8 cellular contexts compared by ENCODE assay signal in the genomic region with DNA sequence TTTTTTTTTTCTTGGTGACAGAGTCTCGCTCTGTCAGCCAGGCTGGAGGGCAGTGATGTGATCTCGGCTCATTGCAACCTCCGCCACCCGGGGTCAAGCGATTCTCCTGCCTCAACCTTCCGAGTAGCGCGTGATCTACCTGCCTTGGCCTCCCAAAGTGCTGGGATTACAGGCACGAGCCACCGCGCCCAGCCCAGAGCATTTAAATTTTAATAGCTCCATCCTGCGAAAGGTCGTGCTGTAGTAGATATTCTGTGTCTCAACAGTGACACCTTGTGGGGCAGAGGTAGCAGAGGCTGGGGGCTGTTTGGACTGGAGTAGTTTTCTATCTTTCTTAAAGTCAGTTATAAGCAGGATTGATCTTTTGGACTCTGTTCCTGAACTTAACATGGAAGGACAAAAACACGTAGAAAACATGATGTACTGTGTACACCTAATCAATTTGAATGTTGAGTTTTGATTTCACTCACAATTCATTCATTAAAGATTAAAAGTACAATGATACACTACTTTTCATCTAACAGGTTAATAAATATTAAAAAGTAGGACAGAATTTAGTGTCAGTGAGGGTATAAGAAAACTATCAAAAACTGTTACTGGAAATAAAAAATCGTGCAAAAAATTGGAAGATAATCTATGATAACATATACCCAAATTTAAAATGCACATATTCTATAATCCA. TPM values are rescaled to one million over a fixed set of nuclear protein-coding genes. Genes with fewer than 3 reads are reported as not detected.
A peak's percentile ranks its signal among the peaks of the same experiment; 100 is the strongest.
DNase-seq lines count a peak whose midpoint lies in the region; ATAC-seq, FAIRE-seq and TF ChIP-seq lines count a peak whose summit lies in the region.

No MANE protein-coding gene starts in this region.

- H3K27me3 Mint-ChIP-seq in activated T-helper 17 cell treated with anti-CD3 and anti-CD28 coated beads, Interleukin-2, amount 50 U/mL, for 72 hours = peaks cover 16% of the 10 kb centered on the region
- H3K27me3 Mint-ChIP-seq in neural crest cell (ENCODE audit: low read depth) = peaks cover 35% of the 10 kb centered on the region

- no peak for TF ChIP-seq POLR2A in testis (IDR thresholded peaks at IDR 0.05)

- no peaks in the 10 kb centered on the region for H3K27me3 ChIP-seq in HUES6 (ENCODE audit: control insufficient read depth, insufficient read depth, low read length)
- no peaks in the 10 kb centered on the region for H3K27me3 ChIP-seq in testis

- ATAC-seq in GM21390 (IDR thresholded peaks at IDR 0.05; ENCODE audit: unreplicated experiment) = peak; percentile 84
- ATAC-seq in activated T-helper 17 cell treated with anti-CD3 and anti-CD28 coated beads, Interleukin-2, amount 50 U/mL, for 72 hours (replicated peaks) = peak; percentile 81

- H3K36me3 Mint-ChIP-seq in activated T-helper 17 cell treated with anti-CD3 and anti-CD28 coated beads, Interleukin-2, amount 50 U/mL, for 72 hours (ENCODE audit: low read depth) = no peaks in the 10 kb centered on the region
- no peaks in the 10 kb centered on the region for H3K36me3 Mint-ChIP-seq in neural crest cell (ENCODE audit: low read depth)

- H3K9me3 ChIP-seq in HUES6 (ENCODE audit: control insufficient read depth, insufficient read depth, low read depth, low read length) (no peaks in the 10 kb centered on the region), testis (no peaks in the 10 kb centered on the region)

- H3K36me3 ChIP-seq in HUES6 (ENCODE audit: control insufficient read depth, insufficient read depth, low read length) = no peaks in the 10 kb centered on the region
- no peaks in the 10 kb centered on the region for H3K36me3 ChIP-seq in testis (ENCODE audit: low read depth, missing control alignments)

- peak; percentile 90 for TF ChIP-seq CTCF in fibroblast of the aortic adventitia (IDR thresholded peaks at IDR 0.05; ENCODE audit: insufficient read depth, low read length)
- TF ChIP-seq CTCF in neural crest cell (conservative IDR thresholded peaks at IDR 0.05) = peak; percentile 89
- peak; percentile 10 to 70 (median 29) for TF ChIP-seq CTCF in testis (IDR thresholded peaks at IDR 0.05)

- no peak overlapping the region for H3K9ac ChIP-seq in HUES6 (ENCODE audit: low read length)

- H3K4me3 Mint-ChIP-seq in activated T-helper 17 cell treated with anti-CD3 and anti-CD28 coated beads, Interleukin-2, amount 50 U/mL, for 72 hours = peak overlapping the region; percentile 35
- peak overlapping the region; percentile 50 for H3K4me3 Mint-ChIP-seq in neural crest cell

- no peaks in the 10 kb centered on the region for H3K4me1 Mint-ChIP-seq in activated T-helper 17 cell treated with anti-CD3 and anti-CD28 coated beads, Interleukin-2, amount 50 U/mL, for 72 hours
- H3K4me1 Mint-ChIP-seq in neural crest cell = peaks cover 11% of the 10 kb centered on the region

- DNase-seq in DMS53 (lab: John Stamatoyannopoulos, UW) (peak; percentile 60), RCC 7860 (ENCODE audit: low spot score) (peak; percentile 33), fibroblast of the aortic adventitia (ENCODE audit: low read depth) (peak; percentile 80), neural crest cell (ENCODE audit: low read depth, low spot score) (peak; percentile 50), testis (peak; percentile 62)

- H3K27ac ChIP-seq in HUES6 (ENCODE audit: low read depth, low read length) = no peak overlapping the region
- H3K27ac ChIP-seq in testis = no peak overlapping the region

- no peak overlapping the region for H3K27ac Mint-ChIP-seq in activated T-helper 17 cell treated with anti-CD3 and anti-CD28 coated beads, Interleukin-2, amount 50 U/mL, for 72 hours
- H3K27ac Mint-ChIP-seq in neural crest cell (ENCODE audit: unreplicated experiment) = no peak overlapping the region

- no peak for FAIRE-seq in RCC 7860 (lab: Jason Lieb, UNC)

- intact Hi-C loops in testis (cut with DNase I; ENCODE audit: low total_unique reads) = loop anchor here (10.0 kb wide), 1 partner anchor 153 kb away; no protein-coding TSS in a partner anchor

- 28 to 52% methylated on average over 12 to 15 of the region's 15 CpGs for WGBS in testis, 2 donors

- no peaks in the 10 kb centered on the region for H3K9me3 Mint-ChIP-seq in activated T-helper 17 cell treated with anti-CD3 and anti-CD28 coated beads, Interleukin-2, amount 50 U/mL, for 72 hours
- H3K9me3 Mint-ChIP-seq in neural crest cell = no peaks in the 10 kb centered on the region

- H3K4me1 ChIP-seq in HUES6 (ENCODE audit: control insufficient read depth, insufficient read depth, low read length) (peaks cover 19% of the 10 kb centered on the region), testis (no peaks in the 10 kb centered on the region)

- H3K4me3 ChIP-seq in HUES6 (ENCODE audit: low read depth, low read length) (peak overlapping the region; percentile 33; the same call in 1 of the 2 replicates), fibroblast of the aortic adventitia (ENCODE audit: low read depth, low read length) (peak overlapping the region; percentile 34), testis (no peak overlapping the region)

RNA-seq across cellular contexts. Expression of gene PDCD6IP, which starts 11.0 kb away (rescaled TPM):
- total RNA-seq in activated T-helper 17 cell treated with anti-CD3 and anti-CD28 coated beads, Interleukin-2, amount 50 U/mL, for 72 hours = 100 to 1,000 TPM; 199 to 209 TPM
- total RNA-seq in fibroblast of the aortic adventitia (ENCODE audit: low replicate concordance) = 105 and 258 TPM in 2 replicates
- total RNA-seq in neural crest cell = 142 and 150 TPM in 2 replicates
- 100 to 1,000 TPM; 305 to 378 TPM for total RNA-seq in testis
- polyA plus RNA-seq in testis (ENCODE audit: insufficient read depth, low read depth, low replicate concordance) = 160 TPM

Comparison
In these comparisons a context has a peak if more than half of its experiments do, and no peak if none do; other contexts are left out.
1. H3K4me3 ChIP-seq: peak in HUES6 (single experiment) and fibroblast of the aortic adventitia (single experiment); none in testis (0 of 2).
2. CTCF ChIP-seq: peak in every context shown above with its lines; median percentile 90 in fibroblast of the aortic adventitia; 89 in neural crest cell; 29 in testis.
3. Peak in every context shown above with its lines, with median percentiles within 50 percentile points of each other: DNase-seq.